Comparison of ENCODE assay signal across 26 cellular contexts in genomic region chr11:116115801-116116200, GRCh38.
"Had no signal": no experiment of that assay in that cellular context is flagged by ENCODE, and none has a peak within 500 bp of the region (broad histone marks: within the 10 kb centered on the region; RNA-seq: fewer than 3 reads in every experiment).

No MANE protein-coding gene starts in this region.

- ATAC-seq: stimulated activated effector memory CD8-positive, alpha-beta T cell treated with anti-CD3 and anti-CD28 coated beads, Interleukin-12 subunit alpha, Interleukin-12 subunit beta, amount 100 ng/mL, for 72 hours; stimulated activated memory B cell treated with anti-CD40 and anti-IgM and Interleukin-4, amounts not matched to agents 10 μg/mL and 1 μg/mL and 100 μg/mL, for 72 hours; stimulated activated naive B cell treated with anti-CD40 and anti-IgM and Interleukin-4, amounts not matched to agents 10 μg/mL and 1 μg/mL and 100 μg/mL, for 72 hours; stimulated activated naive CD8-positive, alpha-beta T cell treated with anti-CD3 and anti-CD28 coated beads, Interleukin-15, amount 100 ng/mL, for 72 hours; stimulated activated naive CD8-positive, alpha-beta T cell treated with anti-CD3 and anti-CD28 coated beads, Interleukin-15, Interleukin-2, amounts not matched to agents 100 U/mL and 50 U/mL, for 24 hours; upper lobe of right lung had no signal

- H3K4me1 ChIP-seq: stomach, suprapubic skin, testis, thyroid gland, tibial artery, tibial nerve, transverse colon, upper lobe of left lung, upper lobe of right lung, uterus, vagina had no signal

- H3K9me3 ChIP-seq: suprapubic skin, testis, thyroid gland, upper lobe of right lung, uterus, vagina had no signal

- DNase-seq: stimulated activated CD4-positive, alpha-beta T cell treated with anti-CD3 and anti-CD28 coated beads, Interleukin-2, amount 100 ng/mL, for 48 hours; stimulated activated CD4-positive, alpha-beta T cell treated with anti-CD3 and anti-CD28 coated beads, Interleukin-4, amount 100 ng/mL, for 24 hours; stimulated activated CD4-positive, alpha-beta T cell treated with anti-CD3 and anti-CD28 coated beads, Interleukin-4, amount 100 ng/mL, for 4 hours; stimulated activated CD8-positive, alpha-beta memory T cell treated with anti-CD3 and anti-CD28 coated beads, Interleukin-4, amount 100 ng/mL, for 48 hours; stimulated activated naive B cell treated with anti-CD40 and anti-IgM and Interleukin-4, amounts not matched to agents 10 μg/mL and 1 μg/mL and 100 μg/mL, for 72 hours; stimulated activated naive CD4-positive, alpha-beta T cell; stimulated activated naive CD4-positive, alpha-beta T cell treated with Interleukin-2 at 50 U/mL for 16 hours; stimulated activated naive CD8-positive, alpha-beta T cell treated with anti-CD3 and anti-CD28 coated beads, Interleukin-15, amount 100 ng/mL, for 72 hours; stimulated activated naive CD8-positive, alpha-beta T cell treated with anti-CD3 and anti-CD28 coated beads, Interleukin-15, Interleukin-2, amounts not matched to agents 100 U/mL and 50 U/mL, for 24 hours; stomach; substantia nigra; testis; thyroid gland; tibial artery; transverse colon; trophoblast cell; upper lobe of left lung; upper lobe of right lung; uterus had no signal

- H3K27ac ChIP-seq: stomach, suprapubic skin, testis, thoracic aorta, thyroid gland, tibial artery, tibial nerve, transverse colon, upper lobe of left lung, upper lobe of right lung, uterus, vagina had no signal

- H3K27me3 ChIP-seq: suprapubic skin, testis, thyroid gland, tibial artery, tibial nerve, transverse colon, upper lobe of left lung, upper lobe of right lung, uterus, vagina had no signal

- FAIRE-seq: urothelium cell line had no signal

- H3K36me3 ChIP-seq: stomach, suprapubic skin, thoracic aorta, thyroid gland, tibial artery, tibial nerve, transverse colon, upper lobe of left lung, upper lobe of right lung, uterus, vagina had no signal

- H3K4me3 ChIP-seq: stomach, suprapubic skin, testis, thoracic aorta, thyroid gland, tibial artery, tibial nerve, transverse colon, upper lobe of left lung, upper lobe of right lung, uterus, vagina had no signal
